11 cellular contexts compared by ENCODE assay signal in the genomic region with DNA sequence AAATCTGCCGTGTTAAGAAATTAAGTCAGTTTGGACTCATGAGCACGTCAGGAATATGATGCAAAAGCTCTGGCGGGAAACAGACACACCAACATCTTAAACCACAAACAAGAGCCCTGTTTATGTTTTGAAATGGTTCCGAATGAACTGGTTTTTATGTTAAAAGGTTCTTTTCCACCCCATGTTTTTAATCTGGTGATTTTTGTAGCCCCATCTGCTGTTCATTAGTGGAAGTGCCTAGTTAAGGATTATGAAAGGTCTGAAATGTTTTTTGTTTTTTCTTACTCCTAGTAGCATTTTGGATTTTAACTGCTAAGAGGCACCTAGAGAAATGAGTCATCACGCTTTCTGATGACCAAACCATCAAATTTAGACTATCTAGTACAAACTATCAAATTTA.
DNase-seq lines count a peak whose midpoint lies in the region; ATAC-seq and TF ChIP-seq lines count a peak whose summit lies in the region.
"Had no signal": no experiment of that assay in that cellular context is flagged by ENCODE, and none has a peak within 500 bp of the region (broad histone marks: within the 10 kb centered on the region; RNA-seq: fewer than 3 reads in every experiment).

No MANE protein-coding gene starts in this region.

- no peak overlapping the region for H3K56ac ChIP-seq in mesendoderm (ENCODE audit: low read length)

- no peak overlapping the region for H3K23ac ChIP-seq in mesendoderm (ENCODE audit: low read length)

- H3K27me3 ChIP-seq in mesendoderm (ENCODE audit: insufficient read depth, low read length, poor library complexity): no peaks in the 10 kb centered on the region

- no peaks in the 10 kb centered on the region for H3K79me2 ChIP-seq in mesendoderm (ENCODE audit: control insufficient read depth, insufficient read depth, low read length)

- H3K4me1 ChIP-seq in mesendoderm (ENCODE audit: control insufficient read depth, low read depth, low read length): no peaks in the 10 kb centered on the region

- H4K8ac ChIP-seq in mesendoderm (ENCODE audit: low read depth, low read length): no peak overlapping the region

- no peaks in the 10 kb centered on the region for H3K36me3 ChIP-seq in mesendoderm (ENCODE audit: control insufficient read depth, insufficient read depth, low read length)
- H3K36me3 ChIP-seq: MG63 had no signal

- no peak overlapping the region for H3K18ac ChIP-seq in mesendoderm (ENCODE audit: low read length)

- no peak overlapping the region for H3K4me2 ChIP-seq in mesendoderm (ENCODE audit: low read length)

- no peak overlapping the region for H3K4me3 ChIP-seq in fibroblast of pulmonary artery (replicated peaks; ENCODE audit: low read depth, low read length)
- H3K4me3 ChIP-seq in mesendoderm (ENCODE audit: low read length): no peak overlapping the region
- H3K4me3 ChIP-seq: MG63 had no signal

- no peak overlapping the region for H3K4ac ChIP-seq in mesendoderm (ENCODE audit: low read depth, low read length)

- ATAC-seq in GM18502 (IDR thresholded peaks at IDR 0.05; ENCODE audit: poor library complexity, unreplicated experiment): no peak
- ATAC-seq in HG03378 (IDR thresholded peaks at IDR 0.05; ENCODE audit: unreplicated experiment): no peak

- no peaks in the 10 kb centered on the region for H3K79me1 ChIP-seq in mesendoderm (ENCODE audit: low read length)

- no CpG with 5 or more reads among the region's 5 CpGs for WGBS in mesendoderm (ENCODE audit: extremely low coverage, insufficient coverage, low lambda C conversion rate)

- H3K27ac ChIP-seq in mesendoderm (ENCODE audit: low read depth, low read length): no peak overlapping the region

- H2BK120ac ChIP-seq in mesendoderm (ENCODE audit: low read depth, low read length): no peak overlapping the region

- TF ChIP-seq CTCF in fibroblast of pulmonary artery (IDR thresholded peaks at IDR 0.05; ENCODE audit: low read length, missing control alignments): peak; percentile 32

- DNase-seq in NCI-H2227 (lab: John Stamatoyannopoulos, UW; ENCODE audit: unreplicated experiment) (peak; percentile 3), NCI-H2227 treated with DMSO at 0.1 percent for 48 hours (lab: John Stamatoyannopoulos, UW) (no peak), NCI-H2171 treated with DMSO at 0.1 percent for 48 hours (lab: John Stamatoyannopoulos, UW) (peak; percentile 37), fibroblast of pulmonary artery (ENCODE audit: low read depth) (peak; percentile 3), stromal cell of bone marrow (ENCODE audit: low read depth) (peak; percentile 6), mesendoderm (no peak)
- DNase-seq: aorta, immature natural killer cell, MG63 had no signal

- H2AK5ac ChIP-seq in mesendoderm (ENCODE audit: low read length): no peak overlapping the region

- H2BK5ac ChIP-seq in mesendoderm (ENCODE audit: low read length): no peak overlapping the region

- no peak overlapping the region for H2BK15ac ChIP-seq in mesendoderm (replicated peaks; ENCODE audit: low read depth)

- no peak overlapping the region for H3K9ac ChIP-seq in mesendoderm (ENCODE audit: low read length)

- H4K5ac ChIP-seq in mesendoderm (ENCODE audit: low read length): no peak overlapping the region

Comparison
In these comparisons a context has a peak if more than half of its experiments do, and no peak if none do; other contexts are left out.
1. DNase-seq: peak in NCI-H2227 (single experiment), NCI-H2171 treated with DMSO at 0.1 percent for 48 hours (single experiment), fibroblast of pulmonary artery (single experiment) and stromal cell of bone marrow (single experiment); none in NCI-H2227 treated with DMSO at 0.1 percent for 48 hours (single experiment) and mesendoderm (single experiment).